In the genomic region with DNA sequence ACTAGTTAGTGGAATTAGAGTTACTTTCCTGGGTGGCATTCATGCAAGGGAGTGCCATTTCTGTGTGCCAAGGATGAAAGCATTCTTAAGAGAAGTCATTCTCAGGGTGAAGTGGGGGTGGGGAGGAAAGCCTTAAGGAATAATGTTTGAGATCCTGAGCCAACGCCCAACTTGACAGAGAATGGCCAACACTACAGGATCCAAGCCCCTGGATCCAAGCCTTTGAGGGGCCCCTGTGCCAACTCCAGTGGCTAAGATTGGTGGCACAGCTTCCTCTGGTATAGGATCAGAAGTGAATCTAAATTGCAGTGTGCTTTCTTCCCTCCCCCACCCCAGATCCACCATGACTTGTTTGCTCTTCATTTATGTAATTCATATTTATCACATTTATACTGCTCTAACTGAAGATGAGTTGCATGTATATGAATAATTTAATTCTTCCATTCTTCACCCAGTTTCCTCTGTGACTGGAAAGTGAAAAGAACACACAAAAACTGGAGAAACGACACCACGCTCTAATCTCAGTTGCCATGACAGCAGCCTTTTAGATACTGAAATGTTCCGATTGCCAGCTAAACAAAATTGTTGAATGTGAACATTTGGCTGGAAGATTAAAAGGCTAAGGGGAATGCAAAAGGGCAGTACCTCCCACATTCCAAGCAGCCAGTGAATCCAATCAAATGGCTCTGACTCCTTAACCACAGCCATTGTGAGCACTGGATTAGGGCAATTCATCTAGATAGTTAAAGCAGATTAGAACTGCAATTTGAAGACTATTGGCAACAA, we compare ENCODE assay signal across 9 cellular contexts. TPM values are rescaled to one million over a fixed set of nuclear protein-coding genes. Genes with fewer than 3 reads are reported as not detected.
DNase-seq lines count a peak whose midpoint lies in the region; ATAC-seq and TF ChIP-seq lines count a peak whose summit lies in the region.
"Had no signal": no experiment of that assay in that cellular context is flagged by ENCODE, and none has a peak within 500 bp of the region (broad histone marks: within the 10 kb centered on the region; RNA-seq: fewer than 3 reads in every experiment).

No MANE protein-coding gene starts in this region.

- peaks cover 41 to 96% (median 81%) of the 10 kb centered on the region in 10 experiments for H3K4me1 ChIP-seq in BLaER1 treated with 17β-estradiol and CSF1 and Interleukin-3, amounts not matched to agents 10 nM and 100 nM
- H3K4me1 ChIP-seq in mammary epithelial cell (ENCODE audit: insufficient read depth, low read length) (peaks cover 43% of the 10 kb centered on the region), lower lobe of right lung (peaks cover 49% of the 10 kb centered on the region)

- dilution Hi-C loops in mammary epithelial cell (cut with HindIII; ENCODE audit: low sequenced_read_pairs) = loop anchor here (5.0 kb wide), 1 partner anchor 90 kb away; no protein-coding TSS in a partner anchor

- peaks cover 30% of the 10 kb centered on the region for H3K4me1 Mint-ChIP-seq in endothelial cell (ENCODE audit: unreplicated experiment)

- DNase-seq in LHCN-M2 (ENCODE audit: low read depth) = peak; percentile 94
- peak; percentile 93 for DNase-seq in mammary epithelial cell
- no peak for DNase-seq in lower lobe of right lung
- no peak for DNase-seq in GM10266 (ENCODE audit: extremely low spot score)
- no peak for DNase-seq in GM13976 (ENCODE audit: low spot score)
- DNase-seq in stimulated activated naive CD4-positive, alpha-beta T cell (lab: John Stamatoyannopoulos, UW) = no peak
- DNase-seq in endothelial cell (ENCODE audit: low spot score) = no peak

- intact Hi-C loops in mammary epithelial cell (cut with micrococcal nuclease) (loop anchor here (1.0 to 10.0 kb wide), 11 partner anchors 81 to 1860 kb away; a partner anchor contains a TSS), lower lobe of right lung (cut with DNase I) (loop anchor here (10.0 kb wide), 1 partner anchor 87 kb away; no protein-coding TSS in a partner anchor)

- peaks cover 0 to 12% (median 0%) of the 10 kb centered on the region in 11 experiments; a peak in 3 of 22 replicates for H3K27me3 ChIP-seq in BLaER1 treated with 17β-estradiol and CSF1 and Interleukin-3, amounts not matched to agents 10 nM and 100 nM
- no peaks in the 10 kb centered on the region for H3K27me3 ChIP-seq in mammary epithelial cell (ENCODE audit: insufficient read depth, low read length)
- H3K27me3 ChIP-seq in lower lobe of right lung (ENCODE audit: low read depth) = no peaks in the 10 kb centered on the region

- in situ Hi-C loops in mammary epithelial cell (cut with MboI; ENCODE audit: low sequenced_read_pairs in 2 of 2) = loop anchor here in 1 of 2 donors (10.0 to 25.0 kb wide), 3 partner anchors 97 to 670 kb away; no protein-coding TSS in a partner anchor
- in situ Hi-C loops in GM13976 (cut with MboI; ENCODE audit: low sequenced_read_pairs, unreplicated experiment) = loop anchor here (10.0 kb wide), 1 partner anchor 163 kb away; no protein-coding TSS in a partner anchor

- BruUV-seq in mammary epithelial cell (replicated peaks; lab: Mats Ljungman, UMichigan) = no TSS peak

- H3K27ac Mint-ChIP-seq in endothelial cell (ENCODE audit: unreplicated experiment) = no peak overlapping the region

- H3K9me3 ChIP-seq in BLaER1 treated with 17β-estradiol and CSF1 and Interleukin-3, amounts not matched to agents 10 nM and 100 nM (replicated peaks in 1 of 11) = no peaks in the 10 kb centered on the region
- no peaks in the 10 kb centered on the region for H3K9me3 ChIP-seq in mammary epithelial cell (replicated peaks; ENCODE audit: insufficient read depth, low read length)
- H3K9me3 ChIP-seq in lower lobe of right lung = no peaks in the 10 kb centered on the region

- peaks cover 65% of the 10 kb centered on the region for H3K79me2 ChIP-seq in mammary epithelial cell (ENCODE audit: insufficient read depth, low read length)

- peak; percentile 70 to 75 for ATAC-seq in lower lobe of right lung

- H3K9ac ChIP-seq in BLaER1 treated with 17β-estradiol and CSF1 and Interleukin-3, amounts not matched to agents 10 nM and 100 nM = peak overlapping the region in 5 of 11 experiments; percentile 84 to 88 (median 86); a peak in 8 of 22 replicates
- peak overlapping the region; percentile 93 for H3K9ac ChIP-seq in mammary epithelial cell (ENCODE audit: insufficient read depth, low read length)

- H3K4me3 Mint-ChIP-seq in endothelial cell (ENCODE audit: unreplicated experiment) = no peak overlapping the region
- H3K4me3 Mint-ChIP-seq: central memory CD8-positive, alpha-beta T cell had no signal

- peaks cover 0 to 48% (median 0%) of the 10 kb centered on the region in 11 experiments; a peak in 2 of 22 replicates for H3K36me3 ChIP-seq in BLaER1 treated with 17β-estradiol and CSF1 and Interleukin-3, amounts not matched to agents 10 nM and 100 nM
- H3K36me3 ChIP-seq in mammary epithelial cell (ENCODE audit: insufficient read depth, low read length) = no peaks in the 10 kb centered on the region
- H3K36me3 ChIP-seq in lower lobe of right lung = no peaks in the 10 kb centered on the region

- no peak for TF ChIP-seq CTCF in mammary epithelial cell (conservative IDR thresholded peaks at IDR 0.05 in 1 of 2, IDR thresholded peaks at IDR 0.05 in 1 of 2; ENCODE audit: extremely low read depth in 1 of 2, insufficient read depth in 1 of 2, low read depth in 1 of 2, low read length in 2 of 2)
- TF ChIP-seq CTCF in lower lobe of right lung (IDR thresholded peaks at IDR 0.05) = no peak
- TF ChIP-seq CTCF in GM10266 (IDR thresholded peaks at IDR 0.05; ENCODE audit: control insufficient read depth, insufficient read depth, low read depth, missing control alignments) = no peak
- TF ChIP-seq CTCF in GM13976 (IDR thresholded peaks at IDR 0.05; ENCODE audit: borderline replicate concordance, control extremely low read depth, extremely low read depth, insufficient read depth, missing control alignments) = no peak
- no peak for TF ChIP-seq CTCF in endothelial cell (IDR thresholded peaks at IDR 0.05; ENCODE audit: unreplicated experiment)

- WGBS in mammary epithelial cell (ENCODE audit: low coverage, missing lambda C conversion rate) = 0% methylated on average over 4 of the region's 4 CpGs

- H3K36me3 Mint-ChIP-seq in endothelial cell (ENCODE audit: low read depth, unreplicated experiment) = no peaks in the 10 kb centered on the region

- H4K20me1 ChIP-seq in BLaER1 treated with 17β-estradiol and CSF1 and Interleukin-3, amounts not matched to agents 10 nM and 100 nM = peaks cover 0 to 75% (median 4%) of the 10 kb centered on the region in 11 experiments; a peak in 8 of 22 replicates
- no peaks in the 10 kb centered on the region for H4K20me1 ChIP-seq in mammary epithelial cell (ENCODE audit: insufficient read depth, low read length)

- no peak overlapping the region for H2AFZ ChIP-seq in mammary epithelial cell (ENCODE audit: low read depth, low read length)

- peak overlapping the region in 6 of 11 experiments; percentile 1 to 74 (median 30); a peak in 9 of 22 replicates for H3K27ac ChIP-seq in BLaER1 treated with 17β-estradiol and CSF1 and Interleukin-3, amounts not matched to agents 10 nM and 100 nM
- peak overlapping the region; percentile 92 for H3K27ac ChIP-seq in mammary epithelial cell (ENCODE audit: insufficient read depth, low read depth, low read length)
- H3K27ac ChIP-seq in lower lobe of right lung = peak overlapping the region; percentile 91

- peak overlapping the region; percentile 92 to 100 (median 96) for H3K4me2 ChIP-seq in BLaER1 treated with 17β-estradiol and CSF1 and Interleukin-3, amounts not matched to agents 10 nM and 100 nM
- peak overlapping the region; percentile 94 for H3K4me2 ChIP-seq in mammary epithelial cell (ENCODE audit: insufficient read depth, low read depth, low read length)

- CTCF ChIA-PET in mammary epithelial cell (lab: Charles Lee; ENCODE audit: low non-redundant PET) = no interaction called here

- H3K27me3 Mint-ChIP-seq in endothelial cell (ENCODE audit: unreplicated experiment) = peaks cover 15% of the 10 kb centered on the region

- no peaks in the 10 kb centered on the region for H3K9me3 Mint-ChIP-seq in endothelial cell (ENCODE audit: unreplicated experiment)
- H3K9me3 Mint-ChIP-seq: central memory CD8-positive, alpha-beta T cell had no signal

- H3K4me3 ChIP-seq in BLaER1 treated with 17β-estradiol and CSF1 and Interleukin-3, amounts not matched to agents 10 nM and 100 nM = peak overlapping the region in 8 of 10 experiments; percentile 34 to 98 (median 79); a peak in 14 of 20 replicates
- H3K4me3 ChIP-seq in mammary epithelial cell (replicated peaks in 1 of 3; ENCODE audit: insufficient read depth in 1 of 3, low read depth in 2 of 3, low read length in 3 of 3) = peak overlapping the region; percentile 75 to 97 (median 75)
- peak overlapping the region; percentile 73 for H3K4me3 ChIP-seq in lower lobe of right lung

RNA-seq across cellular contexts. Expression of a gene that starts 4.5 kb away (rescaled TPM):
- total RNA-seq in LHCN-M2 (2014; rRNA removed) = 9.0 and 19.4 TPM in 2 replicates
- polyA plus RNA-seq in LHCN-M2 (2012) = 3.0 TPM
- 10 to 100 TPM in 1 of 2 donors, 1 to 10 TPM in 1; 7.0 to 20.0 TPM for total RNA-seq in mammary epithelial cell
- polyA plus RNA-seq in mammary epithelial cell = 4.4 TPM
- 5.8 TPM for polyA minus RNA-seq in mammary epithelial cell
- total RNA-seq in lower lobe of right lung = 27.9 TPM
- total RNA-seq in endothelial cell (ENCODE audit: unreplicated experiment) = 88.0 TPM

Comparison
In these comparisons a context has a peak if more than half of its experiments do, and no peak if none do; other contexts are left out.
1. H3K27ac ChIP-seq: peak in every context shown above with its lines; median percentile 92 in mammary epithelial cell; 91 in lower lobe of right lung; 30 in BLaER1 treated with 17β-estradiol and CSF1 and Interleukin-3, amounts not matched to agents 10 nM and 100 nM.
2. DNase-seq: peak in LHCN-M2 (single experiment) and mammary epithelial cell (single experiment); none in lower lobe of right lung (single experiment), GM10266 (single experiment), GM13976 (single experiment), stimulated activated naive CD4-positive, alpha-beta T cell (0 of 6) and endothelial cell (single experiment).
3. Peak in every context shown above with its lines, with median percentiles within 50 percentile points of each other: H3K4me3 ChIP-seq.